13 cellular contexts compared by ENCODE assay signal in the genomic region with DNA sequence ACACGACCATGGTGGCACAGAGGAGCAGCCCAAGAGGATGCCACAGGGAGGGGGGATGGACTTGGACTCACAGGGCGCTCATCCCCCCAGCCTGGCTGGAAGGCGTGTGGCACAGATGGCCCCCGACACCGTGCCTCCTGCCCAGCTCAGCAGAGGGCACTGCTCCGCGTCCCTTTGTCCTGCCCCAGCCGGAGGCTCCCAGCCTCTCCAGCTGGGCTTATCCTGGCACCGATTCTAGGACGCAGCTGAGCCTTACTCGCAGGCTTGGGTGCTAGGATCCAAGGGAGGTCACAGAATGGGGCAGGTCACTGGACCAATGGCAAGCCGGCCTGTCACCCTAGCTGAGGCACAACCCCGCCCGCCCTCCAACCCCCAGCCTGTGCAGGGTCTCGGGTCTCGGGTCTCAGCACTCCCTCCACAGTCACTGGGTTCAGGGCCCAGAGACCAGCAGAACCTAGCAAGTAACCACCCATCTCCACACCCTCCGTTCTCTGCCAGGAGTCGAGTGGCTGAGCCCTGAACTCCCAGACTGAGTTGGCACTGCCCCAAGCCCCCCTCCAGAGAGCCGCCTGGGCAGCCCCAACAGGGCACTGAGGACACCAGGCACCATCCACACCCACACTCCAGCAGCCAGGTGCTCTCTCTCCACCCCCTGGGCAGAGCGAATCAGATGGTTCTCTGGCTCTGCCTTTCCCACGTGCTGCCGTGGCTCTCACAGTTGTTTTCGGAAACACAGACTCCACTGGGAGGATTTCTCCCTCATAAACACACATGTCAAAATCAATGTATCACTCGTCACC. TPM values are rescaled to one million over a fixed set of nuclear protein-coding genes. Genes with fewer than 3 reads are reported as not detected.
A peak's percentile ranks its signal among the peaks of the same experiment; 100 is the strongest.
DNase-seq lines count a peak whose midpoint lies in the region; ATAC-seq, FAIRE-seq and TF ChIP-seq lines count a peak whose summit lies in the region.
"Had no signal": no experiment of that assay in that cellular context is flagged by ENCODE, and none has a peak within 500 bp of the region (broad histone marks: within the 10 kb centered on the region; RNA-seq: fewer than 3 reads in every experiment).

No MANE protein-coding gene starts in this region.

- no peak for TF ChIP-seq POLR2A in gastrocnemius medialis (IDR thresholded peaks at IDR 0.05)

- TF ChIP-seq CTCF in left ventricle myocardium inferior (IDR thresholded peaks at IDR 0.05; ENCODE audit: borderline replicate concordance), result no peak
- TF ChIP-seq CTCF in gastrocnemius medialis (IDR thresholded peaks at IDR 0.05 in 4 of 5, conservative IDR thresholded peaks at IDR 0.05 in 1 of 5), result no peak

- DNase-seq in H7, result peak; percentile 65
- peak; percentile 87 for DNase-seq in NCI-H69 (lab: John Stamatoyannopoulos, UW)
- DNase-seq in left ventricle myocardium inferior, result peak; percentile 53
- peak in 1 of 2 donors; percentile 33 for DNase-seq in gastrocnemius medialis
- DNase-seq in HTR-8/SVneo (ENCODE audit: insufficient read length, low spot score), result no peak
- no peak for DNase-seq in stimulated activated CD4-positive, alpha-beta T cell treated with anti-CD3 and anti-CD28 coated beads, Interleukin-2, amount 100 ng/mL, for 48 hours
- DNase-seq: activated CD4-positive, alpha-beta T cell treated with anti-CD3 and anti-CD28 coated beads, Interleukin-2, amount 50 U/mL, for 48 hours; immature natural killer cell; IMR-90; NCI-H510A had no signal

- H3K36me3 ChIP-seq in H7 (replicated peaks; ENCODE audit: control insufficient read depth, insufficient read depth, low read length) (peaks cover 39% of the 10 kb centered on the region), left ventricle myocardium inferior (peaks cover 54% of the 10 kb centered on the region), gastrocnemius medialis (peaks cover 0 to 49% of the 10 kb centered on the region in 2 donors)

- H3K9me3 ChIP-seq in left ventricle myocardium inferior (replicated peaks) (no peaks in the 10 kb centered on the region), gastrocnemius medialis (no peaks in the 10 kb centered on the region)

- in situ Hi-C loops in gastrocnemius medialis (cut with MboI; ENCODE audit: low sequenced_read_pairs in 4 of 4), result no loop called here

- no peak for FAIRE-seq in HTR-8/SVneo (lab: Jason Lieb, UNC)

- H3K4me3 ChIP-seq in H7 (ENCODE audit: insufficient read depth, low read depth, low read length) (no peak overlapping the region), left ventricle myocardium inferior (no peak overlapping the region), gastrocnemius medialis (no peak overlapping the region)

- intact Hi-C loops in left ventricle myocardium inferior (cut with micrococcal nuclease), result no loop called here
- intact Hi-C loops in gastrocnemius medialis (cut with DNase I; ENCODE audit: low total_unique reads), result no loop called here

- H3K27me3 ChIP-seq in H7 (ENCODE audit: control insufficient read depth, insufficient read depth, low read length) (no peaks in the 10 kb centered on the region), left ventricle myocardium inferior (ENCODE audit: low read depth) (no peaks in the 10 kb centered on the region), gastrocnemius medialis (no peaks in the 10 kb centered on the region)

- peak overlapping the region; percentile 50 for H3K27ac ChIP-seq in left ventricle myocardium inferior (replicated peaks)
- peak overlapping the region; percentile 16 to 46 (median 32) for H3K27ac ChIP-seq in gastrocnemius medialis

- ATAC-seq in gastrocnemius medialis, result peak; percentile 32 to 56
- ATAC-seq in HG03025 (IDR thresholded peaks at IDR 0.05; ENCODE audit: low FRiP score, unreplicated experiment), result no peak
- ATAC-seq in HG02852 (IDR thresholded peaks at IDR 0.05; ENCODE audit: unreplicated experiment), result no peak

- H3K4me1 ChIP-seq in left ventricle myocardium inferior (peaks cover 35% of the 10 kb centered on the region), gastrocnemius medialis (no peaks in the 10 kb centered on the region)

RNA-seq across cellular contexts. Expression of a gene that starts 13.8 kb away (rescaled TPM):
- 12.9 and 15.3 TPM in 2 replicates for total RNA-seq in H7 (2014; rRNA removed; shearing (Covaris generic))
- 6.0 TPM for total RNA-seq in left ventricle myocardium inferior
- 10 to 100 TPM in 1 of 4 donors, 1 to 10 TPM in 3; 1.9 to 13.3 (median 4.4) TPM for total RNA-seq in gastrocnemius medialis

RNA-seq across cellular contexts. Expression of a gene that starts 27.5 kb away (rescaled TPM):
- 40.5 and 41.9 TPM in 2 replicates for total RNA-seq in H7 (2014; rRNA removed; shearing (Covaris generic))
- total RNA-seq in left ventricle myocardium inferior, result 52.0 TPM
- total RNA-seq in gastrocnemius medialis, result 100 to 1,000 TPM in 1 of 4 donors, 10 to 100 TPM in 3; 96.4 to 109 (median 97.7) TPM

RNA-seq across cellular contexts. Expression of a gene that starts 59.9 kb away (rescaled TPM):
- 42.9 and 57.1 TPM in 2 replicates for total RNA-seq in H7 (2014; rRNA removed; shearing (Covaris generic))
- total RNA-seq in left ventricle myocardium inferior (not detected), gastrocnemius medialis (not detected)
- total RNA-seq: pulmonary artery endothelial cell had no signal

Comparison
In these comparisons a context has a peak if more than half of its experiments do, and no peak if none do; other contexts are left out.
1. DNase-seq: peak in H7 (single experiment), NCI-H69 (single experiment) and left ventricle myocardium inferior (single experiment); none in HTR-8/SVneo (single experiment) and stimulated activated CD4-positive, alpha-beta T cell treated with anti-CD3 and anti-CD28 coated beads, Interleukin-2, amount 100 ng/mL, for 48 hours (0 of 2).
2. ATAC-seq: peak in gastrocnemius medialis (2 of 2); none in HG03025 (single experiment) and HG02852 (single experiment).
3. RNA of a gene that starts 59.9 kb away (total RNA-seq): 42.9 to 57.1 TPM in H7; not detected in left ventricle myocardium inferior (single experiment) and not detected in gastrocnemius medialis; every median in the first group is over 10 times any median in the second.